In the genomic region with DNA sequence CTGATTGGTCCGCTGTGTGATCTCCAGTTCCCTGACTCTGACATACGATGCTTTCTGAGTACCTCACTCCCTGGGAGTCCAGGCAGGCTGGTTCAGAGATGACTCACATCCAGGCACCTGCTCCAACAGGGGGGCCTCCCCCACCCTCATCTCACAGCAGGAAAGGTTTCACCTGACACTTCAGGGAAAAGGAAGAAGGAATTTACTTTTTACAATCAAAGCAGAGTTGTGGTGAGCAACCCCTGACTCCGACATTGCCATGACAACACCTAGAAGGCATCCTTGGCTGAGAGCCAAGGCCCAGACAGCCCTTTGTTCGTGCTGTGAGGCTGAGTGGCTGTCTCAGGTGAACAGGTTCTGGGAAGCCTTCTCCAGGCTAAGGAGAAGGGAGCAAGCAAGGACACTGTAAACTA, we compare ENCODE assay signal across 11 cellular contexts.
DNase-seq lines count a peak whose midpoint lies in the region; ATAC-seq, FAIRE-seq and TF ChIP-seq lines count a peak whose summit lies in the region.
"Had no signal": no experiment of that assay in that cellular context is flagged by ENCODE, and none has a peak within 500 bp of the region (broad histone marks: within the 10 kb centered on the region; RNA-seq: fewer than 3 reads in every experiment).

No MANE protein-coding gene starts in this region.

- no peak overlapping the region for H3K4me3 Mint-ChIP-seq in stimulated activated effector memory CD8-positive, alpha-beta T cell treated with anti-CD3 and anti-CD28 coated beads, Interleukin-12 subunit alpha, Interleukin-12 subunit beta, amount 100 ng/mL, for 72 hours
- H3K4me3 Mint-ChIP-seq: central memory CD8-positive, alpha-beta T cell had no signal

- no peaks in the 10 kb centered on the region for H3K9me3 Mint-ChIP-seq in stimulated activated effector memory CD8-positive, alpha-beta T cell treated with anti-CD3 and anti-CD28 coated beads, Interleukin-12 subunit alpha, Interleukin-12 subunit beta, amount 100 ng/mL, for 72 hours
- H3K9me3 Mint-ChIP-seq: central memory CD8-positive, alpha-beta T cell had no signal

- H3K36me3 ChIP-seq in keratinocyte (ENCODE audit: control insufficient read depth in 2 of 2, extremely low read depth in 1 of 2, insufficient read depth in 2 of 2, low read length in 2 of 2): no peaks in the 10 kb centered on the region

- H2AFZ ChIP-seq in keratinocyte (ENCODE audit: control insufficient read depth, low read length): no peak overlapping the region

- no peak for TF ChIP-seq POLR2A in GM12891 (IDR thresholded peaks at IDR 0.05; ENCODE audit: low read depth, low read length)

- CTCF ChIA-PET in RWPE1 (lab: Yijun Ruan, JAX): interaction anchor here (1.6 kb wide), 1 partner anchor 152 kb away, joined by 4 read pairs; no protein-coding TSS in a partner anchor

- H4K20me1 ChIP-seq in keratinocyte (ENCODE audit: control insufficient read depth, extremely low read depth, insufficient read depth, low read length): no peaks in the 10 kb centered on the region

- H3K9me3 ChIP-seq in keratinocyte (ENCODE audit: control insufficient read depth, low read depth, low read length): no peaks in the 10 kb centered on the region

- FAIRE-seq in keratinocyte (lab: Jason Lieb, UNC) (no peak), GM12891 (lab: Jason Lieb, UNC) (no peak)

- no peak overlapping the region for H3K27ac Mint-ChIP-seq in stimulated activated effector memory CD8-positive, alpha-beta T cell treated with anti-CD3 and anti-CD28 coated beads, Interleukin-12 subunit alpha, Interleukin-12 subunit beta, amount 100 ng/mL, for 72 hours

- POLR2A ChIA-PET in RWPE1 (lab: Yijun Ruan, JAX; ENCODE audit: low non-redundant PET): no interaction called here

- DNase-seq in EH (ENCODE audit: low read depth) (peak; percentile 1), NCI-H146 treated with DMSO at 0.1 percent for 48 hours (lab: John Stamatoyannopoulos, UW; ENCODE audit: unreplicated experiment) (peak; percentile 31), RWPE1 (ENCODE audit: low spot score) (peak; percentile 65), keratinocyte (ENCODE audit: low read depth, low spot score) (peak; percentile 7), left cardiac atrium (no peak), GM12891 (ENCODE audit: insufficient read length, low spot score) (no peak), cerebellar nuclear complex (lab: John Stamatoyannopoulos, UW) (no peak)
- no peak for DNase-seq in stimulated activated effector memory CD8-positive, alpha-beta T cell treated with anti-CD3 and anti-CD28 coated beads, Interleukin-12 subunit alpha, Interleukin-12 subunit beta, amount 100 ng/mL, for 72 hours (ENCODE audit: low spot score in 2 of 2)
- DNase-seq: activated CD8-positive, alpha-beta memory T cell treated with anti-CD3 and anti-CD28 coated beads, Interleukin-2, amount 50 U/mL, for 48 hours; IMR-90 had no signal

- ATAC-seq in stimulated activated effector memory CD8-positive, alpha-beta T cell treated with anti-CD3 and anti-CD28 coated beads, Interleukin-12 subunit alpha, Interleukin-12 subunit beta, amount 100 ng/mL, for 72 hours: no peak
- no peak for ATAC-seq in left cardiac atrium

- H3K4me1 Mint-ChIP-seq in stimulated activated effector memory CD8-positive, alpha-beta T cell treated with anti-CD3 and anti-CD28 coated beads, Interleukin-12 subunit alpha, Interleukin-12 subunit beta, amount 100 ng/mL, for 72 hours: no peaks in the 10 kb centered on the region
- H3K4me1 Mint-ChIP-seq: central memory CD8-positive, alpha-beta T cell had no signal

- H3K9me1 ChIP-seq in keratinocyte (ENCODE audit: control insufficient read depth, extremely low read depth, insufficient read depth, low read length): no peaks in the 10 kb centered on the region

- no peak for TF ChIP-seq CTCF in RWPE1 (conservative IDR thresholded peaks at IDR 0.05; ENCODE audit: low read depth)
- no peak for TF ChIP-seq CTCF in keratinocyte (optimal IDR thresholded peaks at IDR 0.05 in 1 of 3, IDR thresholded peaks at IDR 0.05 in 1 of 3, conservative IDR thresholded peaks at IDR 0.05 in 1 of 3; ENCODE audit: extremely low read depth in 1 of 3, insufficient read depth in 2 of 3, low read length in 3 of 3)

- intact Hi-C loops in left cardiac atrium (cut with DNase I): no loop called here

- no peaks in the 10 kb centered on the region for H3K79me2 ChIP-seq in keratinocyte (ENCODE audit: control insufficient read depth, insufficient read depth, low read length)

- H3K27ac ChIP-seq in RWPE1 (no peak overlapping the region), keratinocyte (ENCODE audit: control insufficient read depth, insufficient read depth, low read length) (no peak overlapping the region)

- H3K36me3 Mint-ChIP-seq in stimulated activated effector memory CD8-positive, alpha-beta T cell treated with anti-CD3 and anti-CD28 coated beads, Interleukin-12 subunit alpha, Interleukin-12 subunit beta, amount 100 ng/mL, for 72 hours: no peaks in the 10 kb centered on the region

- dilution Hi-C loops in keratinocyte (cut with MboI; ENCODE audit: extremely low pct_ligation_motif_present, low sequenced_read_pairs): no loop called here

- H3K9ac ChIP-seq in keratinocyte (ENCODE audit: control insufficient read depth, extremely low read depth, insufficient read depth, low read length): no peak overlapping the region

- peaks cover 2% of the 10 kb centered on the region for H3K27me3 ChIP-seq in keratinocyte (ENCODE audit: control insufficient read depth, extremely low read depth, insufficient read depth, low read length)

- no peak overlapping the region for H3K4me2 ChIP-seq in keratinocyte (ENCODE audit: control insufficient read depth, extremely low read depth, insufficient read depth, low read depth, low read length)

- H3K4me3 ChIP-seq in keratinocyte (ENCODE audit: control insufficient read depth in 2 of 3, extremely low read depth in 1 of 3, insufficient read depth in 2 of 3, low read depth in 1 of 3, low read length in 3 of 3): no peak overlapping the region

- no peaks in the 10 kb centered on the region for H3K4me1 ChIP-seq in keratinocyte (ENCODE audit: control insufficient read depth, extremely low read depth, insufficient read depth, low read length)

TF ChIP-seq in GM12891, 5 proteins besides CTCF, POLR2A, EP300 and RAD21:
- no peak for TF ChIP-seq TAF1 (IDR thresholded peaks at IDR 0.05; ENCODE audit: low read depth, low read length)
- no peak for TF ChIP-seq PAX5 (IDR thresholded peaks at IDR 0.05; ENCODE audit: insufficient read depth, low read length, severe bottlenecking)
- no peak for TF ChIP-seq POLR2AphosphoS5 (IDR thresholded peaks at IDR 0.05; ENCODE audit: low read depth, low read length)
- no peak for TF ChIP-seq SPI1 (IDR thresholded peaks at IDR 0.05; ENCODE audit: low read depth, low read length)
- TF ChIP-seq POU2F2 (IDR thresholded peaks at IDR 0.05; ENCODE audit: low read depth, low read length): no peak
TF ChIP-seq in GM12891: peak in this region for 0.

Comparison
In these comparisons a context has a peak if more than half of its experiments do, and no peak if none do; other contexts are left out.
1. DNase-seq: peak in EH (single experiment), NCI-H146 treated with DMSO at 0.1 percent for 48 hours (single experiment), RWPE1 (single experiment) and keratinocyte (single experiment); none in stimulated activated effector memory CD8-positive, alpha-beta T cell treated with anti-CD3 and anti-CD28 coated beads, Interleukin-12 subunit alpha, Interleukin-12 subunit beta, amount 100 ng/mL, for 72 hours (0 of 2), left cardiac atrium (single experiment), GM12891 (single experiment) and cerebellar nuclear complex (0 of 2).